Comparison of ENCODE assay signal across 9 cellular contexts in genomic region chr7:109844362-109844761, GRCh38.
DNase-seq lines count a peak whose midpoint lies in the region; ATAC-seq and TF ChIP-seq lines count a peak whose summit lies in the region.
"Had no signal": no experiment of that assay in that cellular context is flagged by ENCODE, and none has a peak within 500 bp of the region (broad histone marks: within the 10 kb centered on the region; RNA-seq: fewer than 3 reads in every experiment).

No MANE protein-coding gene starts in this region.

- no peaks in the 10 kb centered on the region for H3K36me3 ChIP-seq in SU-DHL-6 (ENCODE audit: low read length)

- H3K9me3 Mint-ChIP-seq in HFFc6: no peaks in the 10 kb centered on the region
- H3K9me3 Mint-ChIP-seq in natural killer cell treated with Interleukin-12 subunit alpha and Interleukin-12 subunit beta and Interleukin-15 and Interleukin-18, amount 100 ng/mL, for 72 hours: no peaks in the 10 kb centered on the region

- no peak overlapping the region; the same call in 1 of the 2 replicates for H3K4me3 Mint-ChIP-seq in HFFc6
- H3K4me3 Mint-ChIP-seq in natural killer cell treated with Interleukin-12 subunit alpha and Interleukin-12 subunit beta and Interleukin-15 and Interleukin-18, amount 100 ng/mL, for 72 hours: no peak overlapping the region

- DNase-seq in COR-L47 (lab: John Stamatoyannopoulos, UW) (peak; percentile 12), HFFc6 (peak; percentile 22), iris pigment epithelial cell (ENCODE audit: low read depth) (peak; percentile 1), SKM-1 (lab: John Stamatoyannopoulos, UW; ENCODE audit: unreplicated experiment) (no peak), T-helper 2 cell (no peak)
- DNase-seq in natural killer cell treated with Interleukin-12 subunit alpha and Interleukin-12 subunit beta and Interleukin-15 and Interleukin-18, amount 100 ng/mL, for 72 hours (ENCODE audit: low spot score): no peak
- DNase-seq: stimulated activated CD4-positive, alpha-beta T cell treated with anti-CD3 and anti-CD28 coated beads, Interleukin-2, amount 100 ng/mL, for 24 hours had no signal

- no peak overlapping the region for H3K9ac ChIP-seq in SU-DHL-6 (ENCODE audit: low read length)

- TF ChIP-seq CTCF in HFFc6 (IDR thresholded peaks at IDR 0.05) (peak; percentile 80), SU-DHL-6 (IDR thresholded peaks at IDR 0.05; ENCODE audit: insufficient read depth, low read length, poor library complexity, severe bottlenecking) (peak; percentile 44)

- H3K9me2 ChIP-seq in SU-DHL-6 (replicated peaks; ENCODE audit: insufficient read depth, low read length): no peaks in the 10 kb centered on the region

- H3K27me3 ChIP-seq in SU-DHL-6 (ENCODE audit: low read length): no peaks in the 10 kb centered on the region

- no peak for ATAC-seq in GM18520 (IDR thresholded peaks at IDR 0.05; ENCODE audit: unreplicated experiment)
- no peak for ATAC-seq in natural killer cell treated with Interleukin-12 subunit alpha and Interleukin-12 subunit beta and Interleukin-15 and Interleukin-18, amount 100 ng/mL, for 72 hours

- peaks cover 36% of the 10 kb centered on the region for H3K4me1 Mint-ChIP-seq in HFFc6 (ENCODE audit: low read depth)
- H3K4me1 Mint-ChIP-seq in natural killer cell treated with Interleukin-12 subunit alpha and Interleukin-12 subunit beta and Interleukin-15 and Interleukin-18, amount 100 ng/mL, for 72 hours (ENCODE audit: low read depth in 2 of 2): no peaks in the 10 kb centered on the region

- H3K9me3 ChIP-seq in SU-DHL-6 (ENCODE audit: insufficient read depth, low read length): no peaks in the 10 kb centered on the region

- no peaks in the 10 kb centered on the region for H3K79me2 ChIP-seq in SU-DHL-6 (ENCODE audit: insufficient read depth, low read length)

- H3K4me3 ChIP-seq in SU-DHL-6 (ENCODE audit: insufficient read depth, low read length, poor library complexity, severe bottlenecking): no peak overlapping the region

- no peak overlapping the region for H3K4me2 ChIP-seq in SU-DHL-6 (ENCODE audit: low read depth, low read length, poor library complexity, severe bottlenecking)

- no peaks in the 10 kb centered on the region for H4K20me1 ChIP-seq in SU-DHL-6 (ENCODE audit: low read depth, low read length)

- peaks cover 1% of the 10 kb centered on the region; the same call in 1 of the 2 replicates for H3K27me3 Mint-ChIP-seq in HFFc6 (ENCODE audit: insufficient read depth)
- H3K27me3 Mint-ChIP-seq in natural killer cell treated with Interleukin-12 subunit alpha and Interleukin-12 subunit beta and Interleukin-15 and Interleukin-18, amount 100 ng/mL, for 72 hours: no peaks in the 10 kb centered on the region

- H3K36me3 Mint-ChIP-seq in HFFc6 (ENCODE audit: low read depth): no peaks in the 10 kb centered on the region
- no peaks in the 10 kb centered on the region for H3K36me3 Mint-ChIP-seq in natural killer cell treated with Interleukin-12 subunit alpha and Interleukin-12 subunit beta and Interleukin-15 and Interleukin-18, amount 100 ng/mL, for 72 hours

- no peak overlapping the region for H3K27ac ChIP-seq in SU-DHL-6 (ENCODE audit: low read depth, low read length)

- H2AFZ ChIP-seq in SU-DHL-6 (ENCODE audit: low read depth, low read length, severe bottlenecking): no peak overlapping the region

- H3F3A ChIP-seq in SU-DHL-6 (ENCODE audit: insufficient read depth): no peaks in the 10 kb centered on the region

- no peak overlapping the region for H3K27ac Mint-ChIP-seq in HFFc6
- no peak overlapping the region for H3K27ac Mint-ChIP-seq in natural killer cell treated with Interleukin-12 subunit alpha and Interleukin-12 subunit beta and Interleukin-15 and Interleukin-18, amount 100 ng/mL, for 72 hours

Comparison
In these comparisons a context has a peak if more than half of its experiments do, and no peak if none do; other contexts are left out.
1. DNase-seq: peak in COR-L47 (single experiment), HFFc6 (single experiment) and iris pigment epithelial cell (single experiment); none in SKM-1 (single experiment), T-helper 2 cell (0 of 5) and natural killer cell treated with Interleukin-12 subunit alpha and Interleukin-12 subunit beta and Interleukin-15 and Interleukin-18, amount 100 ng/mL, for 72 hours (single experiment).